Comparison of ENCODE assay signal across 1 cellular context in genomic region chr1:1407957-1408318, GRCh38.
TF ChIP-seq lines count a peak whose summit lies in the region.

No MANE protein-coding gene starts in this region.

TF ChIP-seq in K562, 482 proteins besides CTCF, POLR2A, EP300 and RAD21 (continues in another document):
- TF ChIP-seq, protein P1, sequence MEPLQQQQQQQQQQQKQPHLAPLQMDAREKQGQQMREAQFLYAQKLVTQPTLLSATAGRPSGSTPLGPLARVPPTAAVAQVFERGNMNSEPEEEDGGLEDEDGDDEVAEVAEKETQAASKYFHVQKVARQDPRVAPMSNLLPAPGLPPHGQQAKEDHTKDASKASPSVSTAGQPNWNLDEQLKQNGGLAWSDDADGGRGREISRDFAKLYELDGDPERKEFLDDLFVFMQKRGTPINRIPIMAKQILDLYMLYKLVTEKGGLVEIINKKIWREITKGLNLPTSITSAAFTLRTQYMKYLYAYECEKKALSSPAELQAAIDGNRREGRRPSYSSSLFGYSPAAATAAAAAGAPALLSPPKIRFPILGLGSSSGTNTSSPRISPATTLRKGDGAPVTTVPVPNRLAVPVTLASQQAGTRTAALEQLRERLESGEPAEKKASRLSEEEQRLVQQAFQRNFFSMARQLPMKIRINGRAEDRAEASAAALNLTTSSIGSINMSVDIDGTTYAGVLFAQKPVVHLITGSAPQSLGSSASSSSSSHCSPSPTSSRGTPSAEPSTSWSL (CRISPR knock-in tag; IDR thresholded peaks at IDR 0.05; ENCODE audit: borderline replicate concordance): no peak
- TF ChIP-seq, protein P2, sequence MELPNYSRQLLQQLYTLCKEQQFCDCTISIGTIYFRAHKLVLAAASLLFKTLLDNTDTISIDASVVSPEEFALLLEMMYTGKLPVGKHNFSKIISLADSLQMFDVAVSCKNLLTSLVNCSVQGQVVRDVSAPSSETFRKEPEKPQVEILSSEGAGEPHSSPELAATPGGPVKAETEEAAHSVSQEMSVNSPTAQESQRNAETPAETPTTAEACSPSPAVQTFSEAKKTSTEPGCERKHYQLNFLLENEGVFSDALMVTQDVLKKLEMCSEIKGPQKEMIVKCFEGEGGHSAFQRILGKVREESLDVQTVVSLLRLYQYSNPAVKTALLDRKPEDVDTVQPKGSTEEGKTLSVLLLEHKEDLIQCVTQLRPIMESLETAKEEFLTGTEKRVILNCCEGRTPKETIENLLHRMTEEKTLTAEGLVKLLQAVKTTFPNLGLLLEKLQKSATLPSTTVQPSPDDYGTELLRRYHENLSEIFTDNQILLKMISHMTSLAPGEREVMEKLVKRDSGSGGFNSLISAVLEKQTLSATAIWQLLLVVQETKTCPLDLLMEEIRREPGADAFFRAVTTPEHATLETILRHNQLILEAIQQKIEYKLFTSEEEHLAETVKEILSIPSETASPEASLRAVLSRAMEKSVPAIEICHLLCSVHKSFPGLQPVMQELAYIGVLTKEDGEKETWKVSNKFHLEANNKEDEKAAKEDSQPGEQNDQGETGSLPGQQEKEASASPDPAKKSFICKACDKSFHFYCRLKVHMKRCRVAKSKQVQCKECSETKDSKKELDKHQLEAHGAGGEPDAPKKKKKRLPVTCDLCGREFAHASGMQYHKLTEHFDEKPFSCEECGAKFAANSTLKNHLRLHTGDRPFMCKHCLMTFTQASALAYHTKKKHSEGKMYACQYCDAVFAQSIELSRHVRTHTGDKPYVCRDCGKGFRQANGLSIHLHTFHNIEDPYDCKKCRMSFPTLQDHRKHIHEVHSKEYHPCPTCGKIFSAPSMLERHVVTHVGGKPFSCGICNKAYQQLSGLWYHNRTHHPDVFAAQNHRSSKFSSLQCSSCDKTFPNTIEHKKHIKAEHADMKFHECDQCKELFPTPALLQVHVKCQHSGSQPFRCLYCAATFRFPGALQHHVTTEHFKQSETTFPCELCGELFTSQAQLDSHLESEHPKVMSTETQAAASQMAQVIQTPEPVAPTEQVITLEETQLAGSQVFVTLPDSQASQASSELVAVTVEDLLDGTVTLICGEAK (IDR thresholded peaks at IDR 0.05): no peak
- TF ChIP-seq, protein P2 (CRISPR knock-in tag; IDR thresholded peaks at IDR 0.05): 0 out of 2 replicates have a peak, but pooled peaks have one; percentile 14
- TF ChIP-seq CEBPB (tag; IDR thresholded peaks at IDR 0.05): peak; percentile 51; the same call in 1 of the 2 replicates
- TF ChIP-seq PTRF (tag; IDR thresholded peaks at IDR 0.05): no peak
- TF ChIP-seq YY1 (IDR thresholded peaks at IDR 0.05; ENCODE audit: borderline replicate concordance in 1 of 3, control insufficient read depth in 1 of 3, extremely low read depth in 1 of 3, insufficient read depth in 3 of 3, insufficient read length in 1 of 3, insufficient replicate concordance in 2 of 3, low read depth in 1 of 3, low read length in 2 of 3): peak in 1 of 3 experiments; percentile 10
- TF ChIP-seq BCLAF1 (IDR thresholded peaks at IDR 0.05; ENCODE audit: borderline replicate concordance in 1 of 2, control insufficient read depth in 1 of 2, low read depth in 2 of 2, low read length in 1 of 2): peak in 1 of 2 experiments; percentile 50; a peak in 1 of 4 replicates
- TF ChIP-seq PTTG1 (tag; IDR thresholded peaks at IDR 0.05; ENCODE audit: low read depth): no peak
- 0 out of 2 replicates have a peak, but pooled peaks have one; percentile 6 for TF ChIP-seq DPF2 (IDR thresholded peaks at IDR 0.05)
- peak; percentile 61; the same call in 1 of the 2 replicates for TF ChIP-seq HDGF (IDR thresholded peaks at IDR 0.05)
- no peak for TF ChIP-seq CUX1 (CRISPR knock-in tag; IDR thresholded peaks at IDR 0.05)
- TF ChIP-seq NFATC3 (IDR thresholded peaks at IDR 0.05): peak; percentile 64; the same call in 1 of the 2 replicates
- 0 out of 2 replicates have a peak, but pooled peaks have one; percentile 23 for TF ChIP-seq CHD2 (IDR thresholded peaks at IDR 0.05; ENCODE audit: low read depth, low read length)
- TF ChIP-seq MIER1 (IDR thresholded peaks at IDR 0.05; ENCODE audit: low read depth): 0 out of 2 replicates have a peak, but pooled peaks have one; percentile 33
- TF ChIP-seq BCOR (IDR thresholded peaks at IDR 0.05): peak; percentile 82
- no peak for TF ChIP-seq ZBTB5 (IDR thresholded peaks at IDR 0.05)
- TF ChIP-seq, protein P3, sequence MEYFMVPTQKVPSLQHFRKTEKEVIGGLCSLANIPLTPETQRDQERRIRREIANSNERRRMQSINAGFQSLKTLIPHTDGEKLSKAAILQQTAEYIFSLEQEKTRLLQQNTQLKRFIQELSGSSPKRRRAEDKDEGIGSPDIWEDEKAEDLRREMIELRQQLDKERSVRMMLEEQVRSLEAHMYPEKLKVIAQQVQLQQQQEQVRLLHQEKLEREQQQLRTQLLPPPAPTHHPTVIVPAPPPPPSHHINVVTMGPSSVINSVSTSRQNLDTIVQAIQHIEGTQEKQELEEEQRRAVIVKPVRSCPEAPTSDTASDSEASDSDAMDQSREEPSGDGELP (CRISPR knock-in tag; IDR thresholded peaks at IDR 0.05; ENCODE audit: borderline replicate concordance): 0 out of 2 replicates have a peak, but pooled peaks have one; percentile 35
- peak; percentile 62; the same call in 1 of the 2 replicates for TF ChIP-seq AFF4 (CRISPR knock-in tag; IDR thresholded peaks at IDR 0.05)
- no peak for TF ChIP-seq NFE2L1 (tag; IDR thresholded peaks at IDR 0.05; ENCODE audit: borderline replicate concordance, low read depth)
- peak; percentile 54 for TF ChIP-seq RBM39 (optimal IDR thresholded peaks at IDR 0.05; ENCODE audit: low read depth, low read length)
- no peak for TF ChIP-seq GATAD2B (IDR thresholded peaks at IDR 0.05; ENCODE audit: borderline replicate concordance)
- TF ChIP-seq ARNT (IDR thresholded peaks at IDR 0.05): peak in 1 of 2 experiments; percentile 31; a peak in 2 of 4 replicates
- no peak for TF ChIP-seq ZKSCAN8 (CRISPR knock-in tag; IDR thresholded peaks at IDR 0.05)
- no peak for TF ChIP-seq ZNF79 (CRISPR knock-in tag; IDR thresholded peaks at IDR 0.05; ENCODE audit: low read depth)
- TF ChIP-seq LCOR (CRISPR knock-in tag; IDR thresholded peaks at IDR 0.05): 0 out of 2 replicates have a peak, but pooled peaks have one; percentile 28
